In genomic region chr6:16265351-16266341, GRCh38 we compare ENCODE assay signal across 17 cellular contexts.
"Had no signal": no experiment of that assay in that cellular context is flagged by ENCODE, and none has a peak within 500 bp of the region (broad histone marks: within the 10 kb centered on the region; RNA-seq: fewer than 3 reads in every experiment).

No MANE protein-coding gene starts in this region.

- H3K4me3 ChIP-seq: hepatocyte, left lung, stomach had no signal

- H3K4me1 Mint-ChIP-seq: activated CD4-positive, alpha-beta T cell treated with anti-CD3 and anti-CD28 coated beads, Interleukin-2, amount 10 ng/mL, durations not matched to agents 7 days and 5 days had no signal

- ATAC-seq: left lung, sciatic nerve had no signal

- H3K27ac ChIP-seq: hepatocyte, left lung, stomach had no signal

- H3K9me3 ChIP-seq: left lung, stomach had no signal

- H3K27me3 Mint-ChIP-seq: activated CD4-positive, alpha-beta T cell treated with anti-CD3 and anti-CD28 coated beads, Interleukin-2, amount 10 ng/mL, durations not matched to agents 7 days and 5 days had no signal

- H3K36me3 ChIP-seq: left lung had no signal

- H3K4me2 ChIP-seq: hepatocyte had no signal

- H3K4me3 Mint-ChIP-seq: activated CD4-positive, alpha-beta T cell treated with anti-CD3 and anti-CD28 coated beads, Interleukin-2, amount 10 ng/mL, durations not matched to agents 7 days and 5 days; effector memory CD8-positive, alpha-beta T cell; nephron had no signal

- H2AFZ ChIP-seq: hepatocyte had no signal

- FAIRE-seq: astrocyte, bronchial epithelial cell, kidney, TTC549 had no signal

- DNase-seq: activated CD4-positive, alpha-beta T cell treated with anti-CD3 and anti-CD28 coated beads, Interleukin-2, amount 10 ng/mL, durations not matched to agents 7 days and 5 days; activated CD4-positive, CD25-positive, alpha-beta regulatory T cell; activated naive CD4-positive, alpha-beta T cell treated with Interleukin-2 at 50 U/mL for 16 hours; activated T-cell treated with anti-CD3 and anti-CD28 coated beads for 4 hours; dermis blood vessel endothelial cell; effector memory CD8-positive, alpha-beta T cell; kidney; left lung; stomach; T-helper 2 cell had no signal

- H3K79me2 ChIP-seq: hepatocyte had no signal

- H3K27ac Mint-ChIP-seq: activated CD4-positive, alpha-beta T cell treated with anti-CD3 and anti-CD28 coated beads, Interleukin-2, amount 10 ng/mL, durations not matched to agents 7 days and 5 days; effector memory CD8-positive, alpha-beta T cell; nephron; progenitor cell of endocrine pancreas had no signal

- H3K4me1 ChIP-seq: left lung, stomach had no signal

- H3K27me3 ChIP-seq: hepatocyte, left lung, stomach had no signal

- H3K9me3 Mint-ChIP-seq: activated CD4-positive, alpha-beta T cell treated with anti-CD3 and anti-CD28 coated beads, Interleukin-2, amount 10 ng/mL, durations not matched to agents 7 days and 5 days; effector memory CD8-positive, alpha-beta T cell; nephron had no signal
